In genomic region chr16:56356276-56357241, GRCh38 we compare ENCODE assay signal across 8 cellular contexts.
DNase-seq lines count a peak whose midpoint lies in the region; ATAC-seq and TF ChIP-seq lines count a peak whose summit lies in the region.

No MANE protein-coding gene starts in this region.

- peak overlapping the region; percentile 94 for H3K27ac Mint-ChIP-seq in neural crest cell (ENCODE audit: unreplicated experiment)

- H3K9ac ChIP-seq in subcutaneous abdominal adipose tissue (ENCODE audit: low read length in 5 of 5) = peak overlapping the region; percentile 63 to 76 (median 70)

- no peak overlapping the region for H3K27ac ChIP-seq in subcutaneous abdominal adipose tissue (ENCODE audit: low read depth, low read length)

- H3K4me1 Mint-ChIP-seq in neural crest cell = peaks cover 32% of the 10 kb centered on the region

- DNase-seq in CD1c-positive myeloid dendritic cell (ENCODE audit: extremely low spot score) (peak; percentile 73), RPMI7951 (ENCODE audit: low read depth) (peak; percentile 79), foreskin melanocyte (peak; percentile 47), neural crest cell (ENCODE audit: low read depth, low spot score) (peak; percentile 76)
- DNase-seq in activated gamma-delta T cell treated with anti-CD3 and anti-CD28 coated beads, Interleukin-2, amount 50 U/mL, for 16 hours (ENCODE audit: low read depth) = peak; percentile 20

- peak overlapping the region; percentile 54 to 68 (median 58) for H3K4me3 ChIP-seq in subcutaneous abdominal adipose tissue (ENCODE audit: low read depth in 1 of 5, low read length in 5 of 5)

- H3K36me3 ChIP-seq in subcutaneous abdominal adipose tissue (ENCODE audit: control insufficient read depth in 5 of 5, insufficient read depth in 5 of 5, low read length in 5 of 5) = peaks cover 0 to 12% (median 11%) of the 10 kb centered on the region in 5 donors

- H3K27me3 ChIP-seq in subcutaneous abdominal adipose tissue (ENCODE audit: control insufficient read depth in 5 of 5, insufficient read depth in 4 of 5, low read length in 5 of 5) = no peaks in the 10 kb centered on the region

- peaks cover 0 to 15% (median 13%) of the 10 kb centered on the region in 5 donors for H3K4me1 ChIP-seq in subcutaneous abdominal adipose tissue (ENCODE audit: control insufficient read depth in 5 of 5, insufficient read depth in 5 of 5, low read length in 5 of 5)

- H3K36me3 Mint-ChIP-seq in neural crest cell (ENCODE audit: low read depth) = no peaks in the 10 kb centered on the region

- peak; percentile 92 for ATAC-seq in GM19395 (IDR thresholded peaks at IDR 0.05; ENCODE audit: unreplicated experiment)
- peak; percentile 94 for ATAC-seq in HG03520 (IDR thresholded peaks at IDR 0.05; ENCODE audit: unreplicated experiment)

- H3K4me3 Mint-ChIP-seq in neural crest cell = peak overlapping the region; percentile 82

- no peaks in the 10 kb centered on the region for H3K9me3 Mint-ChIP-seq in neural crest cell

- no peaks in the 10 kb centered on the region for H3K27me3 Mint-ChIP-seq in neural crest cell (ENCODE audit: low read depth)

- TF ChIP-seq CTCF in neural crest cell (conservative IDR thresholded peaks at IDR 0.05) = peak; percentile 86

- H3K9me3 ChIP-seq in subcutaneous abdominal adipose tissue (ENCODE audit: control insufficient read depth in 5 of 5, low read length in 5 of 5) = no peaks in the 10 kb centered on the region

Comparison
In these comparisons a context has a peak if more than half of its experiments do, and no peak if none do; other contexts are left out.
1. DNase-seq: peak in every context shown above with its lines; median percentile 79 in RPMI7951; 76 in neural crest cell; 73 in CD1c-positive myeloid dendritic cell; 47 in foreskin melanocyte; 20 in activated gamma-delta T cell treated with anti-CD3 and anti-CD28 coated beads, Interleukin-2, amount 50 U/mL, for 16 hours.